Comparison of ENCODE assay signal across 10 cellular contexts in the genomic region with DNA sequence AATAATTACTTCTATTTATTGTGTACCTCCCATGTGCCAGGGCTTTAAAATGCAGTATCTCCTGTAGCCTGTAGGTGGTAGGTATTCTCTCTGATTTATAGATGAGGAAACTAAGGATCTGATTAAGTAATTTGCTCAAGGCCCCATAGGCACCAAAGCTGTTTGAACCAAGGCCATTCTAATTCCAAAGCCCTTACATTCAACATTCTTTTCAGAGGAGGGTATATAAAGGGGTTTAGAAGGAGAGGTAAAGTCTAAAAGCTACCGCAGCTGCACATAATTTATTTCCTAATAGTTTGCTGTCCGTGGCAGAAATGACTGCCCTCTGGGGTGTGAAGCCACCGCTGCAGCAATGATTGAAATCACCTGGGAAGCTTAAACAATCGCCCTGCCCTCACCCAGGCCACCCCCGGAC.
DNase-seq lines count a peak whose midpoint lies in the region; ATAC-seq and TF ChIP-seq lines count a peak whose summit lies in the region.
"Had no signal": no experiment of that assay in that cellular context is flagged by ENCODE, and none has a peak within 500 bp of the region (broad histone marks: within the 10 kb centered on the region; RNA-seq: fewer than 3 reads in every experiment).

No MANE protein-coding gene starts in this region.

- no peaks in the 10 kb centered on the region for H4K20me1 ChIP-seq in OCI-LY1 (ENCODE audit: insufficient read depth, low read length)

- no peak overlapping the region for H3K27ac ChIP-seq in OCI-LY1 (ENCODE audit: low read depth, low read length, poor library complexity, severe bottlenecking)
- H3K27ac ChIP-seq in SJCRH30 = no peak overlapping the region
- H3K27ac ChIP-seq: colonic mucosa had no signal

- no peak overlapping the region for H3K9ac ChIP-seq in OCI-LY1 (ENCODE audit: low read length)

- DNase-seq in GM12864 (ENCODE audit: low read depth) (no peak), epithelial cell of proximal tubule (ENCODE audit: low read depth) (no peak), renal cortical epithelial cell (ENCODE audit: low read depth) (peak; percentile 37), NCI-H2227 treated with DMSO at 0.1 percent for 48 hours (lab: John Stamatoyannopoulos, UW) (no peak), SJCRH30 (no peak)
- DNase-seq in activated CD8-positive, alpha-beta T cell treated with anti-CD3 and anti-CD28 coated beads, Interleukin-2, amount 10 ng/mL, durations not matched to agents 7 days and 5 days = no peak
- DNase-seq: activated CD8-positive, alpha-beta T cell treated with anti-CD3 and anti-CD28 coated beads for 36 hours; colonic mucosa had no signal

- peaks cover 2% of the 10 kb centered on the region for H3K27me3 Mint-ChIP-seq in activated CD8-positive, alpha-beta T cell treated with anti-CD3 and anti-CD28 coated beads, Interleukin-2, amount 10 ng/mL, durations not matched to agents 7 days and 5 days (ENCODE audit: low read depth)
- H3K27me3 Mint-ChIP-seq: activated CD8-positive, alpha-beta T cell treated with anti-CD3 and anti-CD28 coated beads for 36 hours had no signal

- no peaks in the 10 kb centered on the region for H3K9me3 Mint-ChIP-seq in activated CD8-positive, alpha-beta T cell treated with anti-CD3 and anti-CD28 coated beads, Interleukin-2, amount 10 ng/mL, durations not matched to agents 7 days and 5 days (ENCODE audit: insufficient read depth)
- H3K9me3 Mint-ChIP-seq: activated CD8-positive, alpha-beta T cell treated with anti-CD3 and anti-CD28 coated beads for 36 hours had no signal

- POLR2A ChIA-PET in activated CD8-positive, alpha-beta T cell treated with anti-CD3 and anti-CD28 coated beads, Interleukin-2, amount 10 ng/mL, durations not matched to agents 7 days and 5 days (lab: Charles Lee) = interaction anchor here (1.6 kb wide), 1 partner anchor 10 kb away, joined by 3 read pairs; no protein-coding TSS in a partner anchor

- H3K27me3 ChIP-seq in OCI-LY1 (ENCODE audit: insufficient read depth, low read length) (no peaks in the 10 kb centered on the region), SJCRH30 (no peaks in the 10 kb centered on the region)
- H3K27me3 ChIP-seq: colonic mucosa had no signal

- H3F3A ChIP-seq in OCI-LY1 (ENCODE audit: insufficient read depth, low read length) = no peaks in the 10 kb centered on the region

- H3K4me2 ChIP-seq in OCI-LY1 (ENCODE audit: low read length) = no peak overlapping the region

- H3K4me1 ChIP-seq in OCI-LY1 (ENCODE audit: insufficient read depth, low read length, severe bottlenecking) (no peaks in the 10 kb centered on the region), SJCRH30 (no peaks in the 10 kb centered on the region)
- H3K4me1 ChIP-seq: colonic mucosa had no signal

- TF ChIP-seq CTCF in GM12864 (IDR thresholded peaks at IDR 0.05; ENCODE audit: low read depth, low read length, missing control alignments) (peak; percentile 17), OCI-LY1 (IDR thresholded peaks at IDR 0.05; ENCODE audit: low read length) (peak; percentile 37; the same call in 1 of the 2 replicates), epithelial cell of proximal tubule (conservative IDR thresholded peaks at IDR 0.05; ENCODE audit: low read depth, low read length) (peak; percentile 38)

- H3K9me3 ChIP-seq in OCI-LY1 (ENCODE audit: low read length) (no peaks in the 10 kb centered on the region), SJCRH30 (replicated peaks) (no peaks in the 10 kb centered on the region)
- H3K9me3 ChIP-seq: colonic mucosa had no signal

- H3K4me3 ChIP-seq in GM12864 (ENCODE audit: low read depth, low read length) = no peak overlapping the region
- H3K4me3 ChIP-seq in OCI-LY1 (ENCODE audit: low read depth, low read length, poor library complexity, severe bottlenecking) = no peak overlapping the region
- H3K4me3 ChIP-seq in epithelial cell of proximal tubule (ENCODE audit: low read depth, low read length) = no peak overlapping the region
- no peak overlapping the region for H3K4me3 ChIP-seq in SJCRH30
- H3K4me3 ChIP-seq: colonic mucosa had no signal

- no peaks in the 10 kb centered on the region for H3K9me2 ChIP-seq in OCI-LY1 (ENCODE audit: low read depth, low read length)

- H3K27ac Mint-ChIP-seq in activated CD8-positive, alpha-beta T cell treated with anti-CD3 and anti-CD28 coated beads, Interleukin-2, amount 10 ng/mL, durations not matched to agents 7 days and 5 days = no peak overlapping the region
- H3K27ac Mint-ChIP-seq: activated CD8-positive, alpha-beta T cell treated with anti-CD3 and anti-CD28 coated beads for 36 hours had no signal

- CTCF ChIA-PET in activated CD8-positive, alpha-beta T cell treated with anti-CD3 and anti-CD28 coated beads, Interleukin-2, amount 10 ng/mL, durations not matched to agents 7 days and 5 days (lab: Charles Lee) = interaction anchor here (1.2 to 1.9 kb wide), 3 partner anchors 14 to 299 kb away, joined by 3 to 5 read pairs (median 4); no protein-coding TSS in a partner anchor

- no peaks in the 10 kb centered on the region for H3K4me1 Mint-ChIP-seq in activated CD8-positive, alpha-beta T cell treated with anti-CD3 and anti-CD28 coated beads, Interleukin-2, amount 10 ng/mL, durations not matched to agents 7 days and 5 days (ENCODE audit: low read depth)

- H3K36me3 Mint-ChIP-seq in activated CD8-positive, alpha-beta T cell treated with anti-CD3 and anti-CD28 coated beads, Interleukin-2, amount 10 ng/mL, durations not matched to agents 7 days and 5 days (ENCODE audit: low read depth) = no peaks in the 10 kb centered on the region

- no peaks in the 10 kb centered on the region for H3K36me3 ChIP-seq in OCI-LY1 (ENCODE audit: insufficient read depth, low read length)
- 0 out of 2 replicates have a peak, but pooled peaks cover 2% of the 10 kb centered on the region for H3K36me3 ChIP-seq in SJCRH30
- H3K36me3 ChIP-seq: colonic mucosa had no signal

- H3K4me3 Mint-ChIP-seq in activated CD8-positive, alpha-beta T cell treated with anti-CD3 and anti-CD28 coated beads, Interleukin-2, amount 10 ng/mL, durations not matched to agents 7 days and 5 days = no peak overlapping the region
- H3K4me3 Mint-ChIP-seq: activated CD8-positive, alpha-beta T cell treated with anti-CD3 and anti-CD28 coated beads for 36 hours had no signal

- H2AFZ ChIP-seq in OCI-LY1 (ENCODE audit: low read length) = no peak overlapping the region

- no peaks in the 10 kb centered on the region for H3K79me2 ChIP-seq in OCI-LY1 (ENCODE audit: insufficient read depth, low read length)

- ATAC-seq in activated CD8-positive, alpha-beta T cell treated with anti-CD3 and anti-CD28 coated beads, Interleukin-2, amount 10 ng/mL, durations not matched to agents 7 days and 5 days = no peak
- no peak for ATAC-seq in HG02840 (IDR thresholded peaks at IDR 0.05; ENCODE audit: low FRiP score, unreplicated experiment)
- ATAC-seq: activated CD8-positive, alpha-beta T cell treated with anti-CD3 and anti-CD28 coated beads for 36 hours had no signal
